14 cellular contexts compared by ENCODE assay signal in the genomic region with DNA sequence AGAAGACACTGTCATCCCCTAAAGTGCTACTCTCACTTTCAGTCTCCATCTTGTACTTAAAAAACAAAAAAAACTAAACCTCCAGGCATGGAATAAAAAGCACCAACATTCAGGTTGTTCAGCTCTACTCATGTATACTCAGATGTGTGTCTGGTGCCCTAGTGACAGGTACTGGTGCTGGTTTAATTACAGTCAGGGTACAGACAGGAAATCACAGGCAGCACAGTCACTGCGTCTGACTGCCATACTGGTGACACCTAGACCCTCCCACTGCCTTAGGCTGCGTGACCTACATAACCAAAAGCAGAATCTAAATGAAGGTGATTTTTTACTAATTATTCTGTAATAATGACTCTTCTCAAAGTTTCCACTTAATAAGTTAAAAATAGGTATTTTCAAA. TPM values are rescaled to one million over a fixed set of nuclear protein-coding genes. Genes with fewer than 3 reads are reported as not detected.
DNase-seq lines count a peak whose midpoint lies in the region; ATAC-seq, FAIRE-seq and TF ChIP-seq lines count a peak whose summit lies in the region.
"Had no signal": no experiment of that assay in that cellular context is flagged by ENCODE, and none has a peak within 500 bp of the region (broad histone marks: within the 10 kb centered on the region; RNA-seq: fewer than 3 reads in every experiment).

ARHGAP32 (minus strand) TSS at position 176 of the 400 bp plus-strand sequence; CDS start at position 49, 127 bp downstream.

- H2BK5ac ChIP-seq in H1 (ENCODE audit: low read depth, low read length) = no peak within 1 kb of the TSS

- H2BK120ac ChIP-seq in H1 (replicated peaks; ENCODE audit: low read depth, low read length) = no peak within 1 kb of the TSS

- POLR2A ChIA-PET in H1 (lab: Charles Lee; ENCODE audit: partially characterized antibody) = no interaction called here
- POLR2A ChIA-PET in naive thymus-derived CD8-positive, alpha-beta T cell (lab: Charles Lee) = interaction anchor here (0.6 kb wide), 1 partner anchor 807 kb away, joined by 4 read pairs; no protein-coding TSS in a partner anchor

- H2AK5ac ChIP-seq in H1 (ENCODE audit: low read depth, low read length) = no peak within 1 kb of the TSS

- peak; percentile 70 to 85 for ATAC-seq in naive thymus-derived CD8-positive, alpha-beta T cell
- no peak for ATAC-seq in HG03565 (IDR thresholded peaks at IDR 0.05; ENCODE audit: unreplicated experiment)
- ATAC-seq: activated CD8-positive, alpha-beta memory T cell treated with anti-CD3 and anti-CD28 coated beads, Interleukin-2, amount 10 ng/mL, durations not matched to agents 7 days and 5 days had no signal

- CTCF ChIA-PET in H1 (lab: Charles Lee; ENCODE audit: partially characterized antibody) = no interaction called here

- H3K4me1 ChIP-seq in H1 (replicated peaks in 1 of 4; ENCODE audit: control insufficient read depth in 3 of 4, insufficient read depth in 4 of 4, low read length in 3 of 4) = peaks cover 0 to 7% (median 5%) of the 10 kb centered on the region in 4 experiments; a peak in 6 of 7 replicates

- peaks cover 0 to 6% (median 0%) of the 10 kb centered on the region in 3 donors for H3K36me3 Mint-ChIP-seq in naive thymus-derived CD8-positive, alpha-beta T cell
- no peaks in the 10 kb centered on the region for H3K36me3 Mint-ChIP-seq in activated T-helper 2 cell treated with anti-CD3 and anti-CD28 coated beads, Interferon-gamma antibody, Interleukin-2, Interleukin-4, amounts not matched to agents 10 μg/mL and 5 μg/mL and 100 μg/mL, durations not matched to agents 14 hours and 24 hours and 36 hours (ENCODE audit: low read depth)
- H3K36me3 Mint-ChIP-seq: activated CD8-positive, alpha-beta memory T cell treated with anti-CD3 and anti-CD28 coated beads, Interleukin-2, amount 10 ng/mL, durations not matched to agents 7 days and 5 days had no signal

- peaks cover 0 to 9% (median 1%) of the 10 kb centered on the region in 4 donors for H3K4me1 Mint-ChIP-seq in naive thymus-derived CD8-positive, alpha-beta T cell
- H3K4me1 Mint-ChIP-seq in activated T-helper 2 cell treated with anti-CD3 and anti-CD28 coated beads, Interferon-gamma antibody, Interleukin-2, Interleukin-4, amounts not matched to agents 10 μg/mL and 5 μg/mL and 100 μg/mL, durations not matched to agents 14 hours and 24 hours and 36 hours (ENCODE audit: low read depth) = no peaks in the 10 kb centered on the region
- H3K4me1 Mint-ChIP-seq: activated CD8-positive, alpha-beta memory T cell treated with anti-CD3 and anti-CD28 coated beads, Interleukin-2, amount 10 ng/mL, durations not matched to agents 7 days and 5 days had no signal

- intact Hi-C loops in activated T-helper 2 cell treated with anti-CD3 and anti-CD28 coated beads, Interferon-gamma antibody, Interleukin-2, Interleukin-4, amounts not matched to agents 10 μg/mL and 5 μg/mL and 100 μg/mL, durations not matched to agents 14 hours and 24 hours and 36 hours (cut with micrococcal nuclease) = no loop called here

- H3K56ac ChIP-seq in H1 (replicated peaks; ENCODE audit: insufficient read length, low read depth, low read length) = no peak within 1 kb of the TSS

- H4K91ac ChIP-seq in H1 (replicated peaks; ENCODE audit: insufficient read length, low read length) = no peak within 1 kb of the TSS

- H3K79me2 ChIP-seq in H1 (ENCODE audit: control insufficient read depth in 1 of 2, insufficient read depth in 2 of 2, low read length in 2 of 2) = peaks cover 0 to 52% of the 10 kb centered on the region in 2 experiments; a peak in 3 of 4 replicates

- no peaks in the 10 kb centered on the region; the same call in 1 of the 2 replicates for H3K79me1 ChIP-seq in H1 (ENCODE audit: low read depth, low read length)

- no peak within 1 kb of the TSS for H3K14ac ChIP-seq in H1 (ENCODE audit: insufficient read length)

- no peak within 1 kb of the TSS for H2BK20ac ChIP-seq in H1 (ENCODE audit: low read length)

- 0 out of 4 replicates have a peak within 1 kb of the TSS, but pooled peaks of 1 of the 2 experiments have one; percentile 8 for H3K4me2 ChIP-seq in H1 (ENCODE audit: insufficient read depth in 1 of 2, low read depth in 2 of 2, low read length in 2 of 2)
- H3K4me2 ChIP-seq: KMS-11 had no signal

- no peak within 1 kb of the TSS for H3K4ac ChIP-seq in H1 (replicated peaks; ENCODE audit: insufficient read length, low read depth, low read length)

- no peak within 1 kb of the TSS for H3K27ac ChIP-seq in H1 (ENCODE audit: low read depth, low read length)
- H3K27ac ChIP-seq: coronary artery, KMS-11 had no signal

- FAIRE-seq in H1 (lab: Jason Lieb, UNC) = no peak
- FAIRE-seq: RCC 7860 had no signal

- TF ChIP-seq POLR2A in H1 (IDR thresholded peaks at IDR 0.05; ENCODE audit: control extremely low read depth in 1 of 2, low read depth in 2 of 2, low read length in 2 of 2) = no peak

- 0 out of 4 replicates have a peak, but pooled peaks cover 0 to under 1% of the 10 kb centered on the region in 2 experiments for H3K9me3 ChIP-seq in H1 (ENCODE audit: insufficient read depth in 2 of 2, low read depth in 1 of 2, low read length in 1 of 2)

- no peak within 1 kb of the TSS for H3K4me3 ChIP-seq in H1 (ENCODE audit: extremely low read depth in 1 of 4, insufficient read depth in 2 of 4, low read depth in 3 of 4, low read length in 4 of 4)
- H3K4me3 ChIP-seq: BLaER1 treated with 17β-estradiol and CSF1 and Interleukin-3, amounts not matched to agents 10 nM and 100 nM; coronary artery; lung had no signal

- no peaks in the 10 kb centered on the region for H3K23me2 ChIP-seq in H1 (ENCODE audit: low read depth, low read length)

- no peaks in the 10 kb centered on the region for H3K27me3 ChIP-seq in H1 (replicated peaks in 1 of 4; ENCODE audit: control insufficient read depth in 3 of 4, extremely low read depth in 1 of 4, insufficient read depth in 3 of 4, low read length in 3 of 4)
- H3K27me3 ChIP-seq: BLaER1 treated with 17β-estradiol and CSF1 and Interleukin-3, amounts not matched to agents 10 nM and 100 nM had no signal

- no peak within 1 kb of the TSS for H2BK15ac ChIP-seq in H1 (ENCODE audit: low read length)

- H3K4me3 Mint-ChIP-seq in naive thymus-derived CD8-positive, alpha-beta T cell = no peak within 1 kb of the TSS
- no peak within 1 kb of the TSS for H3K4me3 Mint-ChIP-seq in activated T-helper 2 cell treated with anti-CD3 and anti-CD28 coated beads, Interferon-gamma antibody, Interleukin-2, Interleukin-4, amounts not matched to agents 10 μg/mL and 5 μg/mL and 100 μg/mL, durations not matched to agents 14 hours and 24 hours and 36 hours (ENCODE audit: low read depth)
- H3K4me3 Mint-ChIP-seq: activated CD8-positive, alpha-beta memory T cell treated with anti-CD3 and anti-CD28 coated beads, Interleukin-2, amount 10 ng/mL, durations not matched to agents 7 days and 5 days had no signal

- WGBS in H1 (ENCODE audit: extremely low coverage in 1 of 2, insufficient coverage in 1 of 2, insufficient read length in 1 of 2, insufficient replicate concordance in 2 of 2, low coverage in 1 of 2, low lambda C conversion rate in 2 of 2, missing lambda C conversion rate in 1 of 2), 2 experiments = 89% methylated on average over 2 of the region's 2 CpGs; no CpG with 5 or more reads in 1 of the 2 experiments

- no peak within 1 kb of the TSS for H4K8ac ChIP-seq in H1 (ENCODE audit: extremely low read depth, insufficient read depth, low read length)

- H3K27ac Mint-ChIP-seq in naive thymus-derived CD8-positive, alpha-beta T cell = no peak within 1 kb of the TSS
- H3K27ac Mint-ChIP-seq in activated T-helper 2 cell treated with anti-CD3 and anti-CD28 coated beads, Interferon-gamma antibody, Interleukin-2, Interleukin-4, amounts not matched to agents 10 μg/mL and 5 μg/mL and 100 μg/mL, durations not matched to agents 14 hours and 24 hours and 36 hours = no peak within 1 kb of the TSS
- H3K27ac Mint-ChIP-seq: activated CD8-positive, alpha-beta memory T cell treated with anti-CD3 and anti-CD28 coated beads, Interleukin-2, amount 10 ng/mL, durations not matched to agents 7 days and 5 days had no signal

- DNase-seq in A172 (ENCODE audit: low spot score) (peak; percentile 16), LoVo (ENCODE audit: low spot score) (peak; percentile 42), H1 (ENCODE audit: low read depth in 1 of 2, low spot score in 2 of 2) (no peak), nucleus accumbens (lab: John Stamatoyannopoulos, UW) (no peak), NCI-H1436 treated with DMSO at 0.1 percent for 48 hours (lab: John Stamatoyannopoulos, UW) (no peak)
- peak in 2 of 10 donors; percentile 10 to 22 for DNase-seq in naive thymus-derived CD8-positive, alpha-beta T cell
- DNase-seq in activated T-helper 2 cell treated with anti-CD3 and anti-CD28 coated beads, Interferon-gamma antibody, Interleukin-2, Interleukin-4, amounts not matched to agents 10 μg/mL and 5 μg/mL and 100 μg/mL, durations not matched to agents 14 hours and 24 hours and 36 hours (ENCODE audit: low spot score) = no peak
- DNase-seq: activated CD8-positive, alpha-beta memory T cell treated with anti-CD3 and anti-CD28 coated beads, Interleukin-2, amount 10 ng/mL, durations not matched to agents 7 days and 5 days had no signal

- H3K9ac ChIP-seq in H1 (replicated peaks in 1 of 4; ENCODE audit: extremely low read depth in 1 of 4, low read depth in 3 of 4, low read length in 3 of 4) = no peak within 1 kb of the TSS
- H3K9ac ChIP-seq: BLaER1 treated with 17β-estradiol and CSF1 and Interleukin-3, amounts not matched to agents 10 nM and 100 nM; KMS-11 had no signal

- H2AFZ ChIP-seq in H1 (ENCODE audit: low read length) = no peak within 1 kb of the TSS

- no peaks in the 10 kb centered on the region for H3K36me3 ChIP-seq in H1 (ENCODE audit: control insufficient read depth in 2 of 4, insufficient read depth in 4 of 4, low read length in 3 of 4)
- H3K36me3 ChIP-seq: BLaER1 treated with 17β-estradiol and CSF1 and Interleukin-3, amounts not matched to agents 10 nM and 100 nM had no signal

- H4K20me1 ChIP-seq in H1 (replicated peaks in 1 of 2; ENCODE audit: control insufficient read depth in 1 of 2, insufficient read depth in 2 of 2, low read length in 2 of 2) = no peaks in the 10 kb centered on the region
- H4K20me1 ChIP-seq: BLaER1 treated with 17β-estradiol and CSF1 and Interleukin-3, amounts not matched to agents 10 nM and 100 nM had no signal

- H4K5ac ChIP-seq in H1 (ENCODE audit: insufficient read length, low read depth, low read length) = no peak within 1 kb of the TSS

- no peak within 1 kb of the TSS for H2BK12ac ChIP-seq in H1 (ENCODE audit: low read depth, low read length)

- no peak within 1 kb of the TSS for H3K23ac ChIP-seq in H1 (ENCODE audit: insufficient read length)

- no peak for TF ChIP-seq RAD21 in H1 (IDR thresholded peaks at IDR 0.05 in 1 of 2, conservative IDR thresholded peaks at IDR 0.05 in 1 of 2; ENCODE audit: low read depth in 2 of 2, low read length in 2 of 2)

- no peak for TF ChIP-seq CTCF in H1 (IDR thresholded peaks at IDR 0.05; ENCODE audit: control extremely low read depth in 1 of 3, insufficient read depth in 1 of 3, low read depth in 1 of 3, low read length in 3 of 3)

- no peaks in the 10 kb centered on the region for H3K27me3 Mint-ChIP-seq in naive thymus-derived CD8-positive, alpha-beta T cell
- H3K27me3 Mint-ChIP-seq in activated T-helper 2 cell treated with anti-CD3 and anti-CD28 coated beads, Interferon-gamma antibody, Interleukin-2, Interleukin-4, amounts not matched to agents 10 μg/mL and 5 μg/mL and 100 μg/mL, durations not matched to agents 14 hours and 24 hours and 36 hours (ENCODE audit: low read depth) = no peaks in the 10 kb centered on the region
- H3K27me3 Mint-ChIP-seq: activated CD8-positive, alpha-beta memory T cell treated with anti-CD3 and anti-CD28 coated beads, Interleukin-2, amount 10 ng/mL, durations not matched to agents 7 days and 5 days had no signal

- H3K9me3 Mint-ChIP-seq in naive thymus-derived CD8-positive, alpha-beta T cell = peaks cover 0 to 2% (median under 1%) of the 10 kb centered on the region in 9 donors
- H3K9me3 Mint-ChIP-seq in activated T-helper 2 cell treated with anti-CD3 and anti-CD28 coated beads, Interferon-gamma antibody, Interleukin-2, Interleukin-4, amounts not matched to agents 10 μg/mL and 5 μg/mL and 100 μg/mL, durations not matched to agents 14 hours and 24 hours and 36 hours = no peaks in the 10 kb centered on the region

- no peak for TF ChIP-seq EP300 in H1 (IDR thresholded peaks at IDR 0.05; ENCODE audit: borderline replicate concordance in 1 of 2, low read depth in 2 of 2, low read length in 2 of 2)

- no peak within 1 kb of the TSS for H3K18ac ChIP-seq in H1 (ENCODE audit: extremely low read depth, low read length)

RNA-seq across cellular contexts. Expression of gene ARHGAP32, which starts in this region (rescaled TPM):
- total RNA-seq in A172 (2014; rRNA removed; shearing (Covaris generic)) = 4.8 and 11.3 TPM in 2 replicates
- 30.0 and 30.1 TPM in 2 replicates for total RNA-seq in H1 (2021; fragmentation: NEBNext Ultra II Directional; extraction: Animal tissue kit (Norgen Biotek cat#: 25700))
- polyA plus RNA-seq in H1 (2011; rRNA removed) = 12.5 and 13.7 TPM in 2 replicates
- 9.7 TPM for polyA plus RNA-seq in H1 (2011; cell fraction: cytosol; rRNA removed)
- polyA plus RNA-seq in H1 (2011; cell fraction: nucleus; rRNA removed) = 22.5 TPM
- 10.3 to 13.3 TPM (median 12.6 TPM) in 4 replicates for polyA plus RNA-seq in H1 (2012, experiment 1 of 2)
- polyA plus RNA-seq in H1 (2012, experiment 2 of 2) = 0.62 TPM
- 8.2 TPM for polyA plus RNA-seq in H1 (2013, experiment 1 of 2)
- 8.0 TPM for polyA plus RNA-seq in H1 (2013, experiment 2 of 2)
- polyA minus RNA-seq in H1 (2011; rRNA and poly(A)+ RNA removed) = 47.6 and 50.7 TPM in 2 replicates
- 18.9 TPM for polyA minus RNA-seq in H1 (2011; cell fraction: cytosol; rRNA and poly(A)+ RNA removed)
- polyA minus RNA-seq in H1 (2011; cell fraction: nucleus; rRNA and poly(A)+ RNA removed) = 42.6 TPM
- total RNA-seq in naive thymus-derived CD8-positive, alpha-beta T cell = 10 to 100 TPM in 1 of 2 experiments, 1 to 10 TPM in 1; 7.8 to 10.4 TPM
- polyA plus RNA-seq in naive thymus-derived CD8-positive, alpha-beta T cell = 1 to 10 TPM in 1 of 3 donors, under 1 TPM in 2; 0.85 to 1.5 (median 0.98) TPM
- 4.6 and 6.1 TPM in 2 replicates for total RNA-seq in activated T-helper 2 cell treated with anti-CD3 and anti-CD28 coated beads, Interferon-gamma antibody, Interleukin-2, Interleukin-4, amounts not matched to agents 10 μg/mL and 5 μg/mL and 100 μg/mL, durations not matched to agents 14 hours and 24 hours and 36 hours

Comparison
In these comparisons a context has a peak if more than half of its experiments do, and no peak if none do; other contexts are left out.
1. DNase-seq: peak in A172 (single experiment) and LoVo (single experiment); none in H1 (0 of 2), activated T-helper 2 cell treated with anti-CD3 and anti-CD28 coated beads, Interferon-gamma antibody, Interleukin-2, Interleukin-4, amounts not matched to agents 10 μg/mL and 5 μg/mL and 100 μg/mL, durations not matched to agents 14 hours and 24 hours and 36 hours (single experiment), nucleus accumbens (0 of 56) and NCI-H1436 treated with DMSO at 0.1 percent for 48 hours (single experiment).